Comparison of ENCODE assay signal across 8 cellular contexts in the genomic region with DNA sequence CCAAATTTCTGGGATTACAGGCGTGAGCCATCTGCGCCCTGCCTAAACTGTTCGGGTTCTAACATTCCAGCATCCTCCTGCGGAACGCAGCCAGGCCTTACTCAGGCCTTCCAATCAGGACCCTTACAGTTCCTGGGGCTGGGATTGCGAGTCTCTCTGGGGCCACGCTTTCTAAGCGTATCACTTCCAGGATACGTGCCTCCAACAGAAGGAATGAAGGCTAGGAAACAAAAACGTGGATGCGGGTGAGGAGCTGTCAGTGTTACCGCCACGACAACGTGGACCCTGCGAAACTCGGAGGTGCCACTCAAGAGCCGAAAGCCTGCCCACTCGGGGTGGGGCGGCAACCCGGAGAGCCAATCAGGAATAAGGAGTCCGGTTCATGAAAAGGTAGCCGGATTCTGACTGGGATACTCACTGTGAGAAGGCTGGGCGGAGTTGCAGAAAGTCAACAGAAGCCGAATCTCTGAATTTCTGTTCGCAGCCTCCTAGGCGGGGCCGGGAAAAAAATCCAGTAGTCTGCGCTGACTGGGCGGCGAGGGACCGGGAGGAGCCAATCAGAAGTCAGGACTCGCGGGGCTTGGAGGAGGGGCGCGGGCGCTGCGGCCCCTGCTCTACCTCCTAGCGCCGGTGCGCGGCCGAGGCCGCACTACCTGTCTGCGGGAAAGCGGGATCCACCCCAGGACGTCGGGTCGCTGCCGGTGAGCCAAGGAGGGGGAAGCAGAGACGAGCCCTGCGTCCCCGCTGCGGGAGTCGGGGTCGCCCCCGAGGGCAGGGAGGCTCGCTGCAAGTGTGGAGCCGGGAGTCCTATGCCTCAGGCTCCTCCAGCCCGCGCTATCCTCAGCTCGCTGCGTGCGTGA. TPM values are rescaled to one million over a fixed set of nuclear protein-coding genes. Genes with fewer than 3 reads are reported as not detected.
DNase-seq lines count a peak whose midpoint lies in the region; ATAC-seq and TF ChIP-seq lines count a peak whose summit lies in the region.

A gene with protein sequence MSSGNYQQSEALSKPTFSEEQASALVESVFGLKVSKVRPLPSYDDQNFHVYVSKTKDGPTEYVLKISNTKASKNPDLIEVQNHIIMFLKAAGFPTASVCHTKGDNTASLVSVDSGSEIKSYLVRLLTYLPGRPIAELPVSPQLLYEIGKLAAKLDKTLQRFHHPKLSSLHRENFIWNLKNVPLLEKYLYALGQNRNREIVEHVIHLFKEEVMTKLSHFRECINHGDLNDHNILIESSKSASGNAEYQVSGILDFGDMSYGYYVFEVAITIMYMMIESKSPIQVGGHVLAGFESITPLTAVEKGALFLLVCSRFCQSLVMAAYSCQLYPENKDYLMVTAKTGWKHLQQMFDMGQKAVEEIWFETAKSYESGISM (plus strand): TSS at position 607 of the 860 bp plus-strand sequence. CDS start 5,512 bp downstream, outside the sequence.

- CTCF ChIA-PET in Panc1 (lab: Charles Lee), result no interaction called here

- intact Hi-C loops in Panc1 (cut with micrococcal nuclease; ENCODE audit: unreplicated experiment) (no loop called here), esophagus squamous epithelium (cut with DNase I) (no loop called here)

- H3K4me3 ChIP-seq in KMS-11 (IDR thresholded peaks at IDR 0.05; ENCODE audit: insufficient read depth, low read depth, low read length), result no peak within 1 kb of the TSS
- H3K4me3 ChIP-seq in Panc1 (ENCODE audit: low read depth in 2 of 2, low read length in 2 of 2), result peak within 1 kb of the TSS; percentile 74 to 93
- H3K4me3 ChIP-seq in esophagus squamous epithelium, result peak within 1 kb of the TSS; percentile 70 to 85 (median 82)
- H3K4me3 ChIP-seq in muscle layer of colon (ENCODE audit: low read depth in 1 of 2, low read length in 2 of 2), result peak within 1 kb of the TSS; percentile 74 to 95

- H3K36me3 ChIP-seq in KMS-11 (ENCODE audit: insufficient read depth), result no peaks in the 10 kb centered on the region
- H3K36me3 ChIP-seq in Panc1 (ENCODE audit: control insufficient read depth, insufficient read depth, low read length), result no peaks in the 10 kb centered on the region
- H3K36me3 ChIP-seq in esophagus squamous epithelium, result no peaks in the 10 kb centered on the region
- no peaks in the 10 kb centered on the region for H3K36me3 ChIP-seq in muscle layer of colon (ENCODE audit: insufficient read depth, low read length)

- POLR2A ChIA-PET in Panc1 (lab: Charles Lee), result interaction anchor here (0.6 kb wide), 1 partner anchor 33 kb away, joined by 3 read pairs; a partner anchor contains a TSS

- 0 to 1% methylated on average over 12 to 25 of the region's 63 CpGs for WGBS in esophagus squamous epithelium, 2 donors

- in situ Hi-C loops in Panc1 (cut with HindIII; ENCODE audit: low pct_unique_long_range_greater_than_20kb, low sequenced_read_pairs), result no loop called here

- peak within 1 kb of the TSS; percentile 73 for H2AFZ ChIP-seq in KMS-11 (ENCODE audit: low read depth)

- H3K27me3 ChIP-seq in KMS-11 (ENCODE audit: insufficient read depth, low read depth) (no peaks in the 10 kb centered on the region), Panc1 (ENCODE audit: control insufficient read depth, insufficient read depth, low read length) (no peaks in the 10 kb centered on the region), esophagus squamous epithelium (no peaks in the 10 kb centered on the region), muscle layer of colon (ENCODE audit: control insufficient read depth in 1 of 2, insufficient read depth in 2 of 2, low read length in 2 of 2) (no peaks in the 10 kb centered on the region)

- peak within 1 kb of the TSS; percentile 91 for H3K4me2 ChIP-seq in KMS-11

- BruUV-seq in Panc1 (replicated peaks; lab: Mats Ljungman, UMichigan), result no TSS peak

- peak in 1 of 4 donors; percentile 50 for TF ChIP-seq POLR2A in esophagus squamous epithelium (IDR thresholded peaks at IDR 0.05)

- H3K9me3 ChIP-seq in Panc1 (ENCODE audit: control insufficient read depth, insufficient read depth, low read depth, low read length) (no peaks in the 10 kb centered on the region), esophagus squamous epithelium (no peaks in the 10 kb centered on the region), muscle layer of colon (ENCODE audit: low read length) (no peaks in the 10 kb centered on the region)

- H4K20me1 ChIP-seq in KMS-11 (ENCODE audit: insufficient read depth), result no peaks in the 10 kb centered on the region

- H3K9ac ChIP-seq in KMS-11 (peak within 1 kb of the TSS; percentile 25; the same call in 1 of the 2 replicates), muscle layer of colon (ENCODE audit: low read length) (peak within 1 kb of the TSS; percentile 47)

- peak; percentile 87 for DNase-seq in DMS153 (lab: John Stamatoyannopoulos, UW)
- peak; percentile 91 for DNase-seq in Panc1 (ENCODE audit: low read depth, low spot score)
- peak; percentile 85 to 87 for DNase-seq in activated T-cell treated with anti-CD3 and anti-CD28 coated beads, Interleukin-2, amount 50 U/mL, for 48 hours
- DNase-seq in esophagus squamous epithelium (lab: John Stamatoyannopoulos, UW), result peak; percentile 23
- DNase-seq in stimulated activated CD8-positive, alpha-beta memory T cell treated with anti-CD3 and anti-CD28 coated beads, Interleukin-4, amount 100 ng/mL, for 48 hours, result peak; percentile 84

- TF ChIP-seq CTCF in KMS-11 (conservative IDR thresholded peaks at IDR 0.05; ENCODE audit: low read depth, low read length), result no peak
- TF ChIP-seq CTCF in Panc1 (IDR thresholded peaks at IDR 0.05), result no peak
- TF ChIP-seq CTCF in esophagus squamous epithelium (IDR thresholded peaks at IDR 0.05), result peak in 4 of 6 experiments; percentile 14 to 29 (median 26)

- peaks cover 41% of the 10 kb centered on the region for H3K4me1 ChIP-seq in KMS-11 (ENCODE audit: low read depth, poor library complexity, severe bottlenecking)
- H3K4me1 ChIP-seq in Panc1 (ENCODE audit: control insufficient read depth, insufficient read depth, low read length), result peaks cover 12% of the 10 kb centered on the region; the same call in 1 of the 2 replicates
- peaks cover 6 to 16% (median 7%) of the 10 kb centered on the region in 3 donors for H3K4me1 ChIP-seq in esophagus squamous epithelium
- no peaks in the 10 kb centered on the region for H3K4me1 ChIP-seq in muscle layer of colon (ENCODE audit: insufficient read depth, low read length)

- H3K27ac ChIP-seq in KMS-11 (no peak within 1 kb of the TSS), Panc1 (ENCODE audit: low read length) (peak within 1 kb of the TSS; percentile 80), esophagus squamous epithelium (peak within 1 kb of the TSS; percentile 71 to 87 (median 80)), muscle layer of colon (ENCODE audit: low read depth, low read length) (peak within 1 kb of the TSS; percentile 66)

- ATAC-seq in GM21723 (IDR thresholded peaks at IDR 0.05; ENCODE audit: unreplicated experiment) (peak; percentile 90), Panc1 (peak; percentile 95)

- H3K79me2 ChIP-seq in KMS-11 (ENCODE audit: insufficient read depth, low read depth), result peaks cover 6% of the 10 kb centered on the region; the same call in 1 of the 2 replicates

RNA-seq across cellular contexts. Expression of the gene that starts here (rescaled TPM):
- total RNA-seq in Panc1 (2021; ENCODE audit: unreplicated experiment) (19.8 TPM), esophagus squamous epithelium (1 to 10 TPM; 1.5 to 9.4 (median 6.5) TPM)
- 8.7 TPM for polyA plus RNA-seq in Panc1 (2012; ENCODE audit: insufficient read length)

Comparison
In these comparisons a context has a peak if more than half of its experiments do, and no peak if none do; other contexts are left out.
1. DNase-seq: peak in every context shown above with its lines; median percentile 91 in Panc1; 87 in DMS153; 86 in activated T-cell treated with anti-CD3 and anti-CD28 coated beads, Interleukin-2, amount 50 U/mL, for 48 hours; 84 in stimulated activated CD8-positive, alpha-beta memory T cell treated with anti-CD3 and anti-CD28 coated beads, Interleukin-4, amount 100 ng/mL, for 48 hours; 23 in esophagus squamous epithelium.
2. CTCF ChIP-seq: peak in esophagus squamous epithelium (4 of 6); none in KMS-11 (single experiment) and Panc1 (single experiment).